In genomic region chr7:18163091-18163490, GRCh38 we compare ENCODE assay signal across 29 cellular contexts.
"Had no signal": no experiment of that assay in that cellular context is flagged by ENCODE, and none has a peak within 500 bp of the region (broad histone marks: within the 10 kb centered on the region; RNA-seq: fewer than 3 reads in every experiment).

No MANE protein-coding gene starts in this region.

- H3K4me3 ChIP-seq: heart right ventricle, mucosa of descending colon, tibial artery had no signal

- H3K4me1 ChIP-seq: parathyroid adenoma had no signal

- H3K27ac Mint-ChIP-seq: activated CD4-positive, alpha-beta T cell treated with anti-CD3 and anti-CD28 coated beads, Interleukin-2, amount 10 ng/mL, durations not matched to agents 24 days and 14 days; activated CD8-positive, alpha-beta memory T cell treated with anti-CD3 and anti-CD28 coated beads, Interleukin-2, amount 10 ng/mL, durations not matched to agents 7 days and 5 days; activated CD8-positive, alpha-beta T cell treated with anti-CD3 and anti-CD28 coated beads for 36 hours; activated naive CD8-positive, alpha-beta T cell treated with anti-CD3 and anti-CD28 coated beads, Interleukin-2, amount 50 U/mL, for 24 hours; activated T-helper 1 cell treated with anti-CD3 and anti-CD28 coated beads, Interleukin-12 subunit alpha, Interleukin-12 subunit beta, Interleukin-2, Interleukin-4 antibody, amounts not matched to agents 30 ng/mL and 10 ng/mL and 1 ng/mL, durations not matched to agents 14 hours and 24 hours and 36 hours; brain; effector memory CD8-positive, alpha-beta T cell; stimulated activated effector memory CD8-positive, alpha-beta T cell treated with anti-CD3 and anti-CD28 coated beads, Interleukin-12 subunit alpha, Interleukin-12 subunit beta, amount 100 ng/mL, for 72 hours; stimulated activated naive CD8-positive, alpha-beta T cell treated with anti-CD3 and anti-CD28 coated beads, Interleukin-15, amount 100 ng/mL, for 72 hours; T-helper 17 cell had no signal

- H3K27ac ChIP-seq: heart right ventricle, parathyroid adenoma, tibial artery, VCaP had no signal

- H3K4me3 Mint-ChIP-seq: activated CD4-positive, alpha-beta T cell treated with anti-CD3 and anti-CD28 coated beads, Interleukin-2, amount 10 ng/mL, durations not matched to agents 24 days and 14 days; activated CD8-positive, alpha-beta memory T cell treated with anti-CD3 and anti-CD28 coated beads, Interleukin-2, amount 10 ng/mL, durations not matched to agents 7 days and 5 days; activated CD8-positive, alpha-beta T cell treated with anti-CD3 and anti-CD28 coated beads for 36 hours; activated naive CD8-positive, alpha-beta T cell treated with anti-CD3 and anti-CD28 coated beads, Interleukin-2, amount 50 U/mL, for 24 hours; activated T-helper 1 cell treated with anti-CD3 and anti-CD28 coated beads, Interleukin-12 subunit alpha, Interleukin-12 subunit beta, Interleukin-2, Interleukin-4 antibody, amounts not matched to agents 30 ng/mL and 10 ng/mL and 1 ng/mL, durations not matched to agents 14 hours and 24 hours and 36 hours; brain; effector memory CD8-positive, alpha-beta T cell; naive B cell; stimulated activated effector memory CD8-positive, alpha-beta T cell treated with anti-CD3 and anti-CD28 coated beads, Interleukin-12 subunit alpha, Interleukin-12 subunit beta, amount 100 ng/mL, for 72 hours; stimulated activated naive CD8-positive, alpha-beta T cell treated with anti-CD3 and anti-CD28 coated beads, Interleukin-15, amount 100 ng/mL, for 72 hours; T-helper 17 cell had no signal

- ATAC-seq: activated CD4-positive, CD25-positive, alpha-beta regulatory T cell treated with anti-CD3 and anti-CD28 coated beads, Interleukin-2, amount 50 U/mL, for 24 hours; activated CD8-positive, alpha-beta memory T cell treated with anti-CD3 and anti-CD28 coated beads, Interleukin-2, amount 10 ng/mL, durations not matched to agents 7 days and 5 days; activated CD8-positive, alpha-beta T cell treated with anti-CD3 and anti-CD28 coated beads for 36 hours; activated naive CD8-positive, alpha-beta T cell treated with anti-CD3 and anti-CD28 coated beads, Interleukin-2, amount 50 U/mL, for 24 hours; effector memory CD8-positive, alpha-beta T cell; esophagus mucosa; left cardiac atrium; right cardiac atrium; stimulated activated effector memory CD8-positive, alpha-beta T cell treated with anti-CD3 and anti-CD28 coated beads, Interleukin-12 subunit alpha, Interleukin-12 subunit beta, amount 100 ng/mL, for 72 hours; stimulated activated naive CD8-positive, alpha-beta T cell treated with anti-CD3 and anti-CD28 coated beads, Interleukin-15, amount 100 ng/mL, for 72 hours; T-helper 17 cell had no signal

- H3K9ac ChIP-seq: parathyroid adenoma had no signal

- H3K79me2 ChIP-seq: parathyroid adenoma had no signal

- H3K27me3 Mint-ChIP-seq: activated CD8-positive, alpha-beta T cell treated with anti-CD3 and anti-CD28 coated beads for 36 hours; activated naive CD8-positive, alpha-beta T cell treated with anti-CD3 and anti-CD28 coated beads, Interleukin-2, amount 50 U/mL, for 24 hours; brain; naive B cell; stimulated activated naive CD8-positive, alpha-beta T cell treated with anti-CD3 and anti-CD28 coated beads, Interleukin-15, amount 100 ng/mL, for 72 hours had no signal

- H3K9me3 ChIP-seq: heart right ventricle, mucosa of descending colon, tibial artery had no signal

- H3K9me3 Mint-ChIP-seq: activated CD4-positive, alpha-beta T cell treated with anti-CD3 and anti-CD28 coated beads, Interleukin-2, amount 10 ng/mL, durations not matched to agents 24 days and 14 days; activated CD8-positive, alpha-beta T cell treated with anti-CD3 and anti-CD28 coated beads for 36 hours; activated naive CD8-positive, alpha-beta T cell treated with anti-CD3 and anti-CD28 coated beads, Interleukin-2, amount 50 U/mL, for 24 hours; activated T-helper 1 cell treated with anti-CD3 and anti-CD28 coated beads, Interleukin-12 subunit alpha, Interleukin-12 subunit beta, Interleukin-2, Interleukin-4 antibody, amounts not matched to agents 30 ng/mL and 10 ng/mL and 1 ng/mL, durations not matched to agents 14 hours and 24 hours and 36 hours; brain; effector memory CD8-positive, alpha-beta T cell; naive B cell; stimulated activated effector memory CD8-positive, alpha-beta T cell treated with anti-CD3 and anti-CD28 coated beads, Interleukin-12 subunit alpha, Interleukin-12 subunit beta, amount 100 ng/mL, for 72 hours; stimulated activated naive CD8-positive, alpha-beta T cell treated with anti-CD3 and anti-CD28 coated beads, Interleukin-15, amount 100 ng/mL, for 72 hours had no signal

- H3K36me3 Mint-ChIP-seq: activated CD8-positive, alpha-beta memory T cell treated with anti-CD3 and anti-CD28 coated beads, Interleukin-2, amount 10 ng/mL, durations not matched to agents 7 days and 5 days; brain; naive B cell; stimulated activated effector memory CD8-positive, alpha-beta T cell treated with anti-CD3 and anti-CD28 coated beads, Interleukin-12 subunit alpha, Interleukin-12 subunit beta, amount 100 ng/mL, for 72 hours had no signal

- DNase-seq: activated CD4-positive, alpha-beta T cell treated with anti-CD3 and anti-CD28 coated beads, Interleukin-2, amount 10 ng/mL, durations not matched to agents 24 days and 14 days; activated CD8-positive, alpha-beta memory T cell treated with anti-CD3 and anti-CD28 coated beads, Interleukin-2, amount 10 ng/mL, durations not matched to agents 7 days and 5 days; activated CD8-positive, alpha-beta T cell treated with anti-CD3 and anti-CD28 coated beads for 36 hours; activated gamma-delta T cell; activated naive CD4-positive, alpha-beta T cell treated with anti-CD3 and anti-CD28 coated beads, Interleukin-2, amount 50 U/mL, for 16 hours; activated naive CD8-positive, alpha-beta T cell treated with anti-CD3 and anti-CD28 coated beads, Interleukin-2, amount 50 U/mL, for 24 hours; anterior cingulate cortex; central memory CD4-positive, alpha-beta T cell; effector memory CD8-positive, alpha-beta T cell; foreskin fibroblast; heart right ventricle; islet precursor cell; left cardiac atrium; mesendoderm; mucosa of descending colon; naive B cell; nucleus accumbens; right cardiac atrium; stimulated activated CD4-positive, alpha-beta T cell treated with anti-CD3 and anti-CD28 coated beads, Interleukin-1b, Interleukin-23, amount 100 ng/mL, for 48 hours; stimulated activated naive CD8-positive, alpha-beta T cell treated with anti-CD3 and anti-CD28 coated beads, Interleukin-15, amount 100 ng/mL, for 72 hours; T-helper 17 cell; tibial artery had no signal

- H2AFZ ChIP-seq: parathyroid adenoma had no signal

- H3K4me1 Mint-ChIP-seq: activated CD4-positive, alpha-beta T cell treated with anti-CD3 and anti-CD28 coated beads, Interleukin-2, amount 10 ng/mL, durations not matched to agents 24 days and 14 days; activated CD8-positive, alpha-beta memory T cell treated with anti-CD3 and anti-CD28 coated beads, Interleukin-2, amount 10 ng/mL, durations not matched to agents 7 days and 5 days; activated naive CD8-positive, alpha-beta T cell treated with anti-CD3 and anti-CD28 coated beads, Interleukin-2, amount 50 U/mL, for 24 hours; naive B cell; stimulated activated effector memory CD8-positive, alpha-beta T cell treated with anti-CD3 and anti-CD28 coated beads, Interleukin-12 subunit alpha, Interleukin-12 subunit beta, amount 100 ng/mL, for 72 hours; stimulated activated naive CD8-positive, alpha-beta T cell treated with anti-CD3 and anti-CD28 coated beads, Interleukin-15, amount 100 ng/mL, for 72 hours; T-helper 17 cell had no signal

- H3K36me3 ChIP-seq: heart right ventricle, tibial artery had no signal

- H3K27me3 ChIP-seq: heart right ventricle, tibial artery had no signal
